ENCODE assay signal across 10 cellular contexts in the genomic region with DNA sequence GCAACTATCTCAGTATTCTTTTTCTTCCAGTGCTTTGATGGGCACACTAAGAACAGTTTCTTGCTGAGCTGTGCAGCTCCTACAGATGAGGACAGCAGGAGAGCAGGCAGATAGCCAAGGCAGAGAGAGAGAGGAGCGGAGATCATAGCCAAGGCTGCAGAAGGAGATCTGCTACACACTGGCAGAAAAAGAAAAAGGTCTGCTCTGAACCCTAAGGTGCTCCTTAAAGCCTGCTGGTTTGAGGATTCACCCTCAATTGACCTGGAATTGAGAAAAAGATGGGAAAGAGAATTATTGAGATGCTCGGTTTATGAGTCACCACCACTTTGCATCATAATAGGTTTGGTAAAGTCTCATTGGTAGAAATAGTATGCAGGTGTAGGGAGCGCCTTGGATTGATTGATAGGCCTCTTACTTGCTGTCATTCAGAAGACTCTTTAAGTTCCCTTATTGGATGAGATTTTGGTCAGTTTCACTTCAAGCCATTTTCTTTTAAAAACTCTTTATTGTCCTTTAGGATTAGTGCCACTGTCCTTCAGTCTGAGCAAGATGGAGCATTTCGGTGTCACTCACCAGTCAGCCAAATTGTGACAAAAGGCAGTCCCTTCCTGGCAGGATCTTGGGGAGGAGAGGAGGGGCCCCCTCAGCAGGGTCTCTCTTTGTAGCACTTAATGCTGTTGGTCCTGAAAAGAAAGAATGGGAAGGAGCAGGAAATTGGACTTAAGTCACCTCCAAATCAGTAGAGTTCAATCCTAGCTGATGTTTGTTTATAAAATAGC.
DNase-seq lines count a peak whose midpoint lies in the region; ATAC-seq and TF ChIP-seq lines count a peak whose summit lies in the region.
"Had no signal": no experiment of that assay in that cellular context is flagged by ENCODE, and none has a peak within 500 bp of the region (broad histone marks: within the 10 kb centered on the region; RNA-seq: fewer than 3 reads in every experiment).

No MANE protein-coding gene starts in this region.

- no peaks in the 10 kb centered on the region for H3K27me3 Mint-ChIP-seq in effector memory CD8-positive, alpha-beta T cell

- peaks cover 32% of the 10 kb centered on the region for H3K4me1 ChIP-seq in HUES64 (ENCODE audit: insufficient read depth, low read length)
- no peaks in the 10 kb centered on the region for H3K4me1 ChIP-seq in body of pancreas
- peaks cover 29% of the 10 kb centered on the region for H3K4me1 ChIP-seq in iPS-18a (ENCODE audit: control insufficient read depth, low read depth, low read length)
- peaks cover 0 to 20% (median 16%) of the 10 kb centered on the region in 5 donors for H3K4me1 ChIP-seq in subcutaneous abdominal adipose tissue (ENCODE audit: control insufficient read depth in 5 of 5, insufficient read depth in 5 of 5, low read length in 5 of 5)

- intact Hi-C loops in body of pancreas (cut with DNase I), result no loop called here

- H3K9me3 ChIP-seq in HUES64 (ENCODE audit: insufficient read depth, low read depth, low read length) (no peaks in the 10 kb centered on the region), body of pancreas (no peaks in the 10 kb centered on the region), iPS-18a (ENCODE audit: control insufficient read depth, low read depth, low read length) (no peaks in the 10 kb centered on the region), subcutaneous abdominal adipose tissue (ENCODE audit: control insufficient read depth in 5 of 5, low read length in 5 of 5) (no peaks in the 10 kb centered on the region)

- no peaks in the 10 kb centered on the region for H3K36me3 ChIP-seq in HUES64 (ENCODE audit: insufficient read depth, low read length)
- H3K36me3 ChIP-seq in body of pancreas (replicated peaks in 1 of 2; ENCODE audit: insufficient read depth in 1 of 2, low read depth in 2 of 2), result no peaks in the 10 kb centered on the region
- H3K36me3 ChIP-seq in iPS-18a (ENCODE audit: control insufficient read depth, low read depth, low read length), result no peaks in the 10 kb centered on the region
- no peaks in the 10 kb centered on the region for H3K36me3 ChIP-seq in subcutaneous abdominal adipose tissue (ENCODE audit: control insufficient read depth in 5 of 5, insufficient read depth in 5 of 5, low read length in 5 of 5)

- H3K4me1 Mint-ChIP-seq in effector memory CD8-positive, alpha-beta T cell (ENCODE audit: low read depth in 2 of 2), result no peaks in the 10 kb centered on the region

- 15% methylated on average over 4 of the region's 4 CpGs for WGBS in HUES64
- WGBS in body of pancreas, 2 donors, result 76 to 80% methylated on average over 4 of the region's 4 CpGs

- H3K36me3 Mint-ChIP-seq in effector memory CD8-positive, alpha-beta T cell (ENCODE audit: insufficient read depth), result no peaks in the 10 kb centered on the region

- H3K27ac Mint-ChIP-seq in effector memory CD8-positive, alpha-beta T cell, result no peak overlapping the region

- TF ChIP-seq CTCF in body of pancreas (IDR thresholded peaks at IDR 0.05), result no peak

- H3K9ac ChIP-seq in HUES64 (ENCODE audit: low read depth, low read length), result peak overlapping the region; percentile 20; the same call in 1 of the 2 replicates
- H3K9ac ChIP-seq in iPS-18a (ENCODE audit: low read length), result no peak overlapping the region
- no peak overlapping the region for H3K9ac ChIP-seq in subcutaneous abdominal adipose tissue (ENCODE audit: low read length in 5 of 5)

- H3K4me3 ChIP-seq in HUES64 (ENCODE audit: low read length) (peak overlapping the region; percentile 11; the same call in 1 of the 2 replicates), body of pancreas (no peak overlapping the region), iPS-18a (ENCODE audit: low read length) (peak overlapping the region; percentile 28), subcutaneous abdominal adipose tissue (ENCODE audit: low read depth in 1 of 5, low read length in 5 of 5) (no peak overlapping the region)
- H3K4me3 ChIP-seq: skin epidermis had no signal

- H3K4me3 Mint-ChIP-seq in effector memory CD8-positive, alpha-beta T cell, result no peak overlapping the region

- H3K27ac ChIP-seq in HUES64 (ENCODE audit: low read depth, low read length) (peak overlapping the region; percentile 92), body of pancreas (no peak overlapping the region), iPS-18a (ENCODE audit: low read length) (peak overlapping the region; percentile 62), subcutaneous abdominal adipose tissue (ENCODE audit: low read depth, low read length) (peak overlapping the region; percentile 32)
- H3K27ac ChIP-seq: skin epidermis had no signal

- no peak for ATAC-seq in body of pancreas
- ATAC-seq in effector memory CD8-positive, alpha-beta T cell (replicated peaks), result no peak
- no peak for ATAC-seq in HG02870 (IDR thresholded peaks at IDR 0.05; ENCODE audit: unreplicated experiment)

- TF ChIP-seq POLR2A in body of pancreas (IDR thresholded peaks at IDR 0.05), result no peak

- DNase-seq in body of pancreas (peak in 3 of 4 donors; percentile 14 to 33 (median 16)), NAMALWA (ENCODE audit: low spot score) (no peak), T-helper 1 cell (no peak)
- DNase-seq in effector memory CD8-positive, alpha-beta T cell, result no peak
- DNase-seq: Kasumi-1 had no signal

- peaks cover 0 to 11% of the 10 kb centered on the region in 2 donors for H3K9me3 Mint-ChIP-seq in effector memory CD8-positive, alpha-beta T cell

- H3K27me3 ChIP-seq in HUES64 (ENCODE audit: insufficient read depth, low read length) (no peaks in the 10 kb centered on the region), body of pancreas (no peaks in the 10 kb centered on the region), iPS-18a (ENCODE audit: control insufficient read depth, insufficient read depth, low read length) (no peaks in the 10 kb centered on the region), subcutaneous abdominal adipose tissue (ENCODE audit: control insufficient read depth in 5 of 5, insufficient read depth in 4 of 5, low read length in 5 of 5) (no peaks in the 10 kb centered on the region)

Comparison
In these comparisons a context has a peak if more than half of its experiments do, and no peak if none do; other contexts are left out.
1. H3K27ac ChIP-seq: peak in HUES64 (single experiment), iPS-18a (single experiment) and subcutaneous abdominal adipose tissue (single experiment); none in body of pancreas (0 of 4).
2. H3K4me3 ChIP-seq: peak in HUES64 (single experiment) and iPS-18a (single experiment); none in body of pancreas (0 of 2) and subcutaneous abdominal adipose tissue (0 of 5).
3. DNase-seq: peak in body of pancreas (3 of 4); none in effector memory CD8-positive, alpha-beta T cell (0 of 3), NAMALWA (single experiment) and T-helper 1 cell (0 of 5).